Comparison of ENCODE assay signal across 8 cellular contexts in genomic region chr19:54190503-54190941, GRCh38. TPM values are rescaled to one million over a fixed set of nuclear protein-coding genes. Genes with fewer than 3 reads are reported as not detected.
A peak's percentile ranks its signal among the peaks of the same experiment; 100 is the strongest.
DNase-seq lines count a peak whose midpoint lies in the region; ATAC-seq and TF ChIP-seq lines count a peak whose summit lies in the region.

No MANE protein-coding gene starts in this region.

- no peaks in the 10 kb centered on the region for H3K9me2 ChIP-seq in Loucy (replicated peaks; ENCODE audit: low read depth, low read length)

- no peaks in the 10 kb centered on the region for H3K79me1 ChIP-seq in H9 (ENCODE audit: insufficient read depth, low read depth, low read length, poor library complexity, severe bottlenecking)

- peak overlapping the region; percentile 87 to 93 for H3K4me3 Mint-ChIP-seq in H9
- H3K4me3 Mint-ChIP-seq in naive thymus-derived CD4-positive, alpha-beta T cell = peak overlapping the region; percentile 90 to 100 (median 93)
- H3K4me3 Mint-ChIP-seq in stimulated activated effector memory CD8-positive, alpha-beta T cell treated with anti-CD3 and anti-CD28 coated beads, Interleukin-12 subunit alpha, Interleukin-12 subunit beta, amount 100 ng/mL, for 72 hours = peak overlapping the region; percentile 95

- H3K18ac ChIP-seq in H9 (ENCODE audit: insufficient read length, low read depth, low read length) = peak overlapping the region; percentile 94

- peak overlapping the region; percentile 36 for H4K5ac ChIP-seq in H9 (ENCODE audit: insufficient read length, low read depth, low read length)

- ATAC-seq in DND-41 (ENCODE audit: insufficient read depth, low read depth) = peak; percentile 70
- ATAC-seq in naive thymus-derived CD4-positive, alpha-beta T cell = peak; percentile 70
- peak; percentile 76 for ATAC-seq in stimulated activated effector memory CD8-positive, alpha-beta T cell treated with anti-CD3 and anti-CD28 coated beads, Interleukin-12 subunit alpha, Interleukin-12 subunit beta, amount 100 ng/mL, for 72 hours

- H4K20me1 ChIP-seq in DND-41 (ENCODE audit: insufficient read depth, low read length) (peaks cover 16% of the 10 kb centered on the region), H9 (ENCODE audit: control insufficient read depth, insufficient read depth, insufficient read length) (peaks cover 3% of the 10 kb centered on the region), Loucy (ENCODE audit: insufficient read depth, low read length, poor library complexity, severe bottlenecking) (peaks cover 26% of the 10 kb centered on the region), fibroblast of lung (ENCODE audit: control insufficient read depth, extremely low read depth, insufficient read depth, low read length) (no peaks in the 10 kb centered on the region)

- POLR2A ChIA-PET in RWPE1 (lab: Yijun Ruan, JAX; ENCODE audit: low non-redundant PET) = interaction anchor here (1.6 to 1.7 kb wide), 2 partner anchors 9 to 10 kb away, joined by 4 to 9 read pairs; partner anchors contain the start of gene RPS9
- POLR2A ChIA-PET in naive thymus-derived CD4-positive, alpha-beta T cell (lab: Charles Lee) = interaction anchor here (0.6 to 7.0 kb wide), 14 partner anchors 10 to 1464 kb away, joined by 3 to 135 read pairs (median 6); partner anchors contain the start of genes CNOT3, LENG1, MYADM and PRPF31

- no peak for TF ChIP-seq CTCF in DND-41 (IDR thresholded peaks at IDR 0.05; ENCODE audit: borderline replicate concordance, extremely low read depth, low read length, poor library complexity, severe bottlenecking)
- no peak for TF ChIP-seq CTCF in H9 (conservative IDR thresholded peaks at IDR 0.05)
- no peak for TF ChIP-seq CTCF in Loucy (conservative IDR thresholded peaks at IDR 0.05; ENCODE audit: low read length)
- TF ChIP-seq CTCF in RWPE1 (conservative IDR thresholded peaks at IDR 0.05; ENCODE audit: low read depth) = no peak
- TF ChIP-seq CTCF in fibroblast of lung (conservative IDR thresholded peaks at IDR 0.05 in 1 of 2, IDR thresholded peaks at IDR 0.05 in 1 of 2; ENCODE audit: low read depth in 1 of 2, low read length in 2 of 2) = no peak

- H3K36me3 Mint-ChIP-seq in H9 (ENCODE audit: insufficient read depth in 1 of 3, low read depth in 3 of 3) = peaks cover 29 to 56% (median 55%) of the 10 kb centered on the region in 3 experiments
- peaks cover 0 to 20% (median 10%) of the 10 kb centered on the region in 5 donors for H3K36me3 Mint-ChIP-seq in naive thymus-derived CD4-positive, alpha-beta T cell
- peaks cover 82% of the 10 kb centered on the region for H3K36me3 Mint-ChIP-seq in stimulated activated effector memory CD8-positive, alpha-beta T cell treated with anti-CD3 and anti-CD28 coated beads, Interleukin-12 subunit alpha, Interleukin-12 subunit beta, amount 100 ng/mL, for 72 hours

- H3K56ac ChIP-seq in H9 (ENCODE audit: insufficient read length, low read depth, low read length) = no peak overlapping the region

- DNase-seq in DND-41 (peak; percentile 100), H9 (peak; percentile 98), RWPE1 (ENCODE audit: low spot score) (peak; percentile 89), fibroblast of lung (ENCODE audit: low read depth in 2 of 2) (peak; percentile 98 to 100)
- DNase-seq in activated T-helper 9 cell treated with anti-CD3 and anti-CD28 coated beads, Interleukin-2, amount 50 U/mL, for 16 hours (ENCODE audit: low read depth) = peak; percentile 100
- DNase-seq in naive thymus-derived CD4-positive, alpha-beta T cell = peak in 8 of 9 donors; percentile 99 to 100 (median 100)
- DNase-seq in stimulated activated effector memory CD8-positive, alpha-beta T cell treated with anti-CD3 and anti-CD28 coated beads, Interleukin-12 subunit alpha, Interleukin-12 subunit beta, amount 100 ng/mL, for 72 hours (ENCODE audit: low spot score in 2 of 2) = peak; percentile 99 to 100

- no peak overlapping the region for H2BK12ac ChIP-seq in H9 (ENCODE audit: insufficient read length, low read depth, low read length)

- H3T11ph ChIP-seq in H9 (ENCODE audit: low read length) = no peak overlapping the region

- H3K4me1 ChIP-seq in DND-41 (ENCODE audit: insufficient read depth, low read length) (peaks cover 37% of the 10 kb centered on the region), H9 (ENCODE audit: insufficient read depth, low read length) (peaks cover 3% of the 10 kb centered on the region; the same call in 1 of the 2 replicates), Loucy (ENCODE audit: insufficient read depth, low read length, poor library complexity, severe bottlenecking) (peaks cover 26% of the 10 kb centered on the region), fibroblast of lung (ENCODE audit: control insufficient read depth, extremely low read depth, insufficient read depth, low read length) (peaks cover 11% of the 10 kb centered on the region)
- H3K4me1 ChIP-seq in naive thymus-derived CD4-positive, alpha-beta T cell (ENCODE audit: control insufficient read depth in 2 of 2, insufficient read depth in 2 of 2, low read length in 2 of 2) = peaks cover 20 to 22% of the 10 kb centered on the region in 2 donors

- no peak overlapping the region for H2BK120ac ChIP-seq in H9 (ENCODE audit: low read depth, low read length, poor library complexity, severe bottlenecking)

- H3K4me3 ChIP-seq in DND-41 (ENCODE audit: low read depth in 1 of 2, low read length in 2 of 2) = peak overlapping the region; percentile 47 to 66; a peak in 3 of 4 replicates
- H3K4me3 ChIP-seq in Loucy (ENCODE audit: low read length, poor library complexity, severe bottlenecking) = peak overlapping the region; percentile 89
- peak overlapping the region; percentile 68 to 88 (median 82) for H3K4me3 ChIP-seq in fibroblast of lung (replicated peaks in 1 of 4; ENCODE audit: control extremely low read depth in 1 of 4, insufficient read depth in 1 of 4, low read depth in 3 of 4, low read length in 4 of 4)
- peak overlapping the region; percentile 89 for H3K4me3 ChIP-seq in naive thymus-derived CD4-positive, alpha-beta T cell (ENCODE audit: low read length)

- H3K27ac ChIP-seq in DND-41 (ENCODE audit: low read length) (peak overlapping the region; percentile 98), H9 (ENCODE audit: insufficient read length, low read depth, low read length) (peak overlapping the region; percentile 80), RWPE1 (peak overlapping the region; percentile 95), fibroblast of lung (ENCODE audit: insufficient read depth, low read length) (peak overlapping the region; percentile 98)
- H3K27ac ChIP-seq in naive thymus-derived CD4-positive, alpha-beta T cell (ENCODE audit: low read depth, low read length) = peak overlapping the region; percentile 99

- intact Hi-C loops in naive thymus-derived CD4-positive, alpha-beta T cell (cut with micrococcal nuclease) = loop anchor here (1.0 to 10.0 kb wide), 16 partner anchors 10 to 1464 kb away; partner anchors contain the start of genes CNOT3 (in 2 of the 2), LENG8 (in 2 of the 2), MYADM (in 2 of the 2) and NDUFA3 (in 2 of the 2)

- H4K8ac ChIP-seq in H9 (replicated peaks; ENCODE audit: insufficient read length, low read depth, low read length) = no peak overlapping the region

- no peaks in the 10 kb centered on the region for H3K9me3 Mint-ChIP-seq in H9
- H3K9me3 Mint-ChIP-seq in naive thymus-derived CD4-positive, alpha-beta T cell = peaks cover 0 to 2% (median 0%) of the 10 kb centered on the region in 11 donors
- H3K9me3 Mint-ChIP-seq in stimulated activated effector memory CD8-positive, alpha-beta T cell treated with anti-CD3 and anti-CD28 coated beads, Interleukin-12 subunit alpha, Interleukin-12 subunit beta, amount 100 ng/mL, for 72 hours = no peaks in the 10 kb centered on the region

- WGBS in H9 (ENCODE audit: extremely low coverage, insufficient read length, low lambda C conversion rate) = no CpG with 5 or more reads among the region's 51 CpGs

- H3K4me2 ChIP-seq in DND-41 (ENCODE audit: insufficient read depth, low read length) = peak overlapping the region; percentile 88
- H3K4me2 ChIP-seq in H9 (ENCODE audit: insufficient read depth, insufficient read length, low read length) = peak overlapping the region; percentile 89
- H3K4me2 ChIP-seq in Loucy (ENCODE audit: low read depth, low read length, poor library complexity, severe bottlenecking) = peak overlapping the region; percentile 82
- peak overlapping the region; percentile 76 for H3K4me2 ChIP-seq in fibroblast of lung (ENCODE audit: extremely low read depth, insufficient read depth, low read length)

- peaks cover 13 to 29% of the 10 kb centered on the region in 2 experiments for H3K4me1 Mint-ChIP-seq in H9
- H3K4me1 Mint-ChIP-seq in naive thymus-derived CD4-positive, alpha-beta T cell = peaks cover 21 to 47% (median 38%) of the 10 kb centered on the region in 7 donors
- peaks cover 43% of the 10 kb centered on the region for H3K4me1 Mint-ChIP-seq in stimulated activated effector memory CD8-positive, alpha-beta T cell treated with anti-CD3 and anti-CD28 coated beads, Interleukin-12 subunit alpha, Interleukin-12 subunit beta, amount 100 ng/mL, for 72 hours

- H3K79me2 ChIP-seq in DND-41 (ENCODE audit: insufficient read depth, low read length) (peaks cover 37% of the 10 kb centered on the region), H9 (ENCODE audit: insufficient read depth, low read length) (no peaks in the 10 kb centered on the region), Loucy (ENCODE audit: insufficient read depth, low read length) (peaks cover 48% of the 10 kb centered on the region), fibroblast of lung (ENCODE audit: control insufficient read depth, insufficient read depth, low read length) (peaks cover 30% of the 10 kb centered on the region)

- H3K14ac ChIP-seq in H9 (ENCODE audit: insufficient read depth, low read length) = peak overlapping the region; percentile 94

- H3F3A ChIP-seq in Loucy (ENCODE audit: low read depth) = no peaks in the 10 kb centered on the region

- H2AFZ ChIP-seq in DND-41 (ENCODE audit: low read depth, low read length) = peak overlapping the region; percentile 83
- H2AFZ ChIP-seq in H9 (ENCODE audit: low read length) = no peak overlapping the region
- peak overlapping the region; percentile 97 for H2AFZ ChIP-seq in Loucy (ENCODE audit: low read length)
- peak overlapping the region; percentile 95 for H2AFZ ChIP-seq in fibroblast of lung (ENCODE audit: low read length)

- H3K23ac ChIP-seq in H9 (ENCODE audit: insufficient read length, low read depth, low read length) = no peak overlapping the region

- no peaks in the 10 kb centered on the region for H3K27me3 ChIP-seq in DND-41 (ENCODE audit: insufficient read depth, low read length, poor library complexity)
- no peaks in the 10 kb centered on the region for H3K27me3 ChIP-seq in H9 (ENCODE audit: insufficient read depth, low read length)
- no peaks in the 10 kb centered on the region for H3K27me3 ChIP-seq in Loucy (ENCODE audit: insufficient read depth, low read length, poor library complexity, severe bottlenecking)
- H3K27me3 ChIP-seq in fibroblast of lung (ENCODE audit: control insufficient read depth, insufficient read depth, low read length) = no peaks in the 10 kb centered on the region
- H3K27me3 ChIP-seq in naive thymus-derived CD4-positive, alpha-beta T cell (ENCODE audit: control insufficient read depth in 2 of 2, insufficient read depth in 2 of 2, low read length in 2 of 2) = no peaks in the 10 kb centered on the region

- no peaks in the 10 kb centered on the region for H3K9me3 ChIP-seq in DND-41 (ENCODE audit: insufficient read depth, low read length, severe bottlenecking)
- H3K9me3 ChIP-seq in H9 (ENCODE audit: control insufficient read depth, low read depth, low read length) = no peaks in the 10 kb centered on the region
- no peaks in the 10 kb centered on the region for H3K9me3 ChIP-seq in Loucy (ENCODE audit: insufficient read depth, low read depth, low read length)
- no peaks in the 10 kb centered on the region for H3K9me3 ChIP-seq in fibroblast of lung (ENCODE audit: control insufficient read depth, insufficient read depth, low read depth, low read length)
- no peaks in the 10 kb centered on the region for H3K9me3 ChIP-seq in naive thymus-derived CD4-positive, alpha-beta T cell (ENCODE audit: control insufficient read depth in 2 of 3, low read length in 3 of 3)

- no peaks in the 10 kb centered on the region for H3K27me3 Mint-ChIP-seq in H9 (ENCODE audit: low read depth)
- H3K27me3 Mint-ChIP-seq in naive thymus-derived CD4-positive, alpha-beta T cell = peaks cover 0 to 2% (median 0%) of the 10 kb centered on the region in 5 donors

- CTCF ChIA-PET in RWPE1 (lab: Yijun Ruan, JAX) = interaction anchor here (0.6 kb wide), 1 partner anchor 21 kb away, joined by 5 read pairs; no protein-coding TSS in a partner anchor
- CTCF ChIA-PET in naive thymus-derived CD4-positive, alpha-beta T cell (lab: Charles Lee) = no interaction called here

- peak overlapping the region; percentile 100 for H3K27ac Mint-ChIP-seq in H9
- H3K27ac Mint-ChIP-seq in naive thymus-derived CD4-positive, alpha-beta T cell = peak overlapping the region; percentile 97 to 100 (median 99)
- H3K27ac Mint-ChIP-seq in stimulated activated effector memory CD8-positive, alpha-beta T cell treated with anti-CD3 and anti-CD28 coated beads, Interleukin-12 subunit alpha, Interleukin-12 subunit beta, amount 100 ng/mL, for 72 hours = peak overlapping the region; percentile 99

- H2AK5ac ChIP-seq in H9 (ENCODE audit: insufficient read length, low read length) = no peak overlapping the region

- no peak overlapping the region for H4K91ac ChIP-seq in H9 (ENCODE audit: insufficient read length, low read depth, low read length)

- H2BK15ac ChIP-seq in H9 (ENCODE audit: low read depth, low read length) = no peak overlapping the region

- peaks cover 29% of the 10 kb centered on the region for H3K36me3 ChIP-seq in DND-41 (ENCODE audit: insufficient read depth, low read length)
- H3K36me3 ChIP-seq in Loucy (ENCODE audit: insufficient read depth, low read length) = peaks cover 10% of the 10 kb centered on the region; the same call in 1 of the 2 replicates
- peaks cover 9% of the 10 kb centered on the region for H3K36me3 ChIP-seq in fibroblast of lung (ENCODE audit: control insufficient read depth, insufficient read depth, low read length)
- H3K36me3 ChIP-seq in naive thymus-derived CD4-positive, alpha-beta T cell (ENCODE audit: control insufficient read depth in 2 of 3, insufficient read depth in 3 of 3, low read length in 3 of 3) = peaks cover 5 to 18% (median 5%) of the 10 kb centered on the region in 3 experiments

- peaks cover 11% of the 10 kb centered on the region for H3K23me2 ChIP-seq in H9 (ENCODE audit: insufficient read length, low read depth, low read length, poor library complexity, severe bottlenecking)

- H2BK5ac ChIP-seq in H9 (ENCODE audit: insufficient read length, low read length) = peak overlapping the region; percentile 42

- H3K4ac ChIP-seq in H9 (ENCODE audit: low read depth, low read length) = no peak overlapping the region

- no peak overlapping the region for H2BK20ac ChIP-seq in H9 (ENCODE audit: low read depth, low read length, poor library complexity, severe bottlenecking)

- peak overlapping the region; percentile 80 for H3K9ac ChIP-seq in DND-41 (ENCODE audit: low read depth, low read length)
- H3K9ac ChIP-seq in H9 (ENCODE audit: extremely low read depth, insufficient read length, low read length) = peak overlapping the region; percentile 82
- H3K9ac ChIP-seq in Loucy (ENCODE audit: low read depth, low read length, poor library complexity, severe bottlenecking) = peak overlapping the region; percentile 93
- peak overlapping the region; percentile 93 for H3K9ac ChIP-seq in fibroblast of lung (ENCODE audit: insufficient read depth, low read length)

RNA-seq across cellular contexts. Expression of gene TSEN34, which starts 0.6 kb away (rescaled TPM):
- total RNA-seq in H9 (2021) (28.3 and 29.0 TPM in 2 replicates), fibroblast of lung (57.8 and 61.6 TPM in 2 replicates)
- polyA plus RNA-seq in fibroblast of lung = 22.5 and 30.5 TPM in 2 replicates
- 35.7 and 54.4 TPM in 2 replicates for polyA plus RNA-seq in fibroblast of lung (2012)
- polyA minus RNA-seq in fibroblast of lung (ENCODE audit: low replicate concordance) = 51.2 and 71.5 TPM in 2 replicates
- 10 to 100 TPM in 4 of 5 experiments, 1 to 10 TPM in 1; 9.5 to 24.2 (median 17.8) TPM for total RNA-seq in naive thymus-derived CD4-positive, alpha-beta T cell
- polyA plus RNA-seq in naive thymus-derived CD4-positive, alpha-beta T cell = 10 to 100 TPM; 29.5 to 48.7 TPM

RNA-seq across cellular contexts. Expression of gene MBOAT7, which starts 1.1 kb away (rescaled TPM):
- total RNA-seq in H9 (2021) = 100 and 103 TPM in 2 replicates
- 25.2 and 41.1 TPM in 2 replicates for total RNA-seq in fibroblast of lung
- 28.6 and 42.0 TPM in 2 replicates for polyA plus RNA-seq in fibroblast of lung
- 80.8 and 130 TPM in 2 replicates for polyA plus RNA-seq in fibroblast of lung (2012)
- polyA minus RNA-seq in fibroblast of lung (ENCODE audit: low replicate concordance) = 79.6 and 123 TPM in 2 replicates
- total RNA-seq in naive thymus-derived CD4-positive, alpha-beta T cell = 10 to 100 TPM; 25.8 to 79.4 (median 43.0) TPM
- polyA plus RNA-seq in naive thymus-derived CD4-positive, alpha-beta T cell = 10 to 100 TPM; 11.3 to 18.9 TPM

RNA-seq across cellular contexts. Expression of gene RPS9, which starts 10.1 kb away (rescaled TPM):
- total RNA-seq in H9 (2021) = 1,674 and 1,679 TPM in 2 replicates
- total RNA-seq in fibroblast of lung = 2,583 and 2,622 TPM in 2 replicates
- 1,242 and 1,509 TPM in 2 replicates for polyA plus RNA-seq in fibroblast of lung
- 2,144 and 2,333 TPM in 2 replicates for polyA plus RNA-seq in fibroblast of lung (2012)
- 789 and 917 TPM in 2 replicates for polyA minus RNA-seq in fibroblast of lung (ENCODE audit: low replicate concordance)
- total RNA-seq in naive thymus-derived CD4-positive, alpha-beta T cell = 1,000 to 10,000 TPM; 1,217 to 2,149 (median 1,306) TPM
- 1,000 to 10,000 TPM; 1,192 to 1,308 TPM for polyA plus RNA-seq in naive thymus-derived CD4-positive, alpha-beta T cell

RNA-seq across cellular contexts. Expression of gene TMC4, which starts 17.6 kb away (rescaled TPM):
- total RNA-seq in H9 (2021) = 12.2 and 12.7 TPM in 2 replicates
- 0.26 and 0.33 TPM in 2 replicates for total RNA-seq in fibroblast of lung
- polyA plus RNA-seq in fibroblast of lung = 0.25 and 0.59 TPM in 2 replicates
- 0.58 and 1.7 TPM in 2 replicates for polyA plus RNA-seq in fibroblast of lung (2012)
- 0.43 TPM in 1 of 2 replicates, not detected in the other for polyA minus RNA-seq in fibroblast of lung (ENCODE audit: low replicate concordance)
- 1 to 10 TPM in 3 of 5 experiments, not detected in 2; 1.0 to 5.9 (median 1.2) TPM for total RNA-seq in naive thymus-derived CD4-positive, alpha-beta T cell
- polyA plus RNA-seq in naive thymus-derived CD4-positive, alpha-beta T cell = under 1 TPM in 1 of 2 donors, not detected in 1; 0.20 TPM

RNA-seq across cellular contexts. Expression of gene LENG1, which starts 31.0 kb away (rescaled TPM):
- total RNA-seq in H9 (2021) (5.4 and 7.1 TPM in 2 replicates), fibroblast of lung (6.7 and 7.3 TPM in 2 replicates)
- 3.2 and 3.5 TPM in 2 replicates for polyA plus RNA-seq in fibroblast of lung
- polyA plus RNA-seq in fibroblast of lung (2012) = 6.2 and 7.2 TPM in 2 replicates
- not detected in 2 replicates for polyA minus RNA-seq in fibroblast of lung (ENCODE audit: low replicate concordance)
- 10 to 100 TPM in 3 of 5 experiments, 1 to 10 TPM in 2; 7.1 to 20.4 (median 11.8) TPM for total RNA-seq in naive thymus-derived CD4-positive, alpha-beta T cell
- 10 to 100 TPM; 11.9 to 13.5 TPM for polyA plus RNA-seq in naive thymus-derived CD4-positive, alpha-beta T cell

Comparison
In these comparisons a context has a peak if more than half of its experiments do, and no peak if none do; other contexts are left out.
1. Peak in every context shown above with its lines: DNase-seq, ATAC-seq, H3K4me3 ChIP-seq and H3K27ac ChIP-seq.